ENCODE assay signal across 1 cellular context in the genomic region with DNA sequence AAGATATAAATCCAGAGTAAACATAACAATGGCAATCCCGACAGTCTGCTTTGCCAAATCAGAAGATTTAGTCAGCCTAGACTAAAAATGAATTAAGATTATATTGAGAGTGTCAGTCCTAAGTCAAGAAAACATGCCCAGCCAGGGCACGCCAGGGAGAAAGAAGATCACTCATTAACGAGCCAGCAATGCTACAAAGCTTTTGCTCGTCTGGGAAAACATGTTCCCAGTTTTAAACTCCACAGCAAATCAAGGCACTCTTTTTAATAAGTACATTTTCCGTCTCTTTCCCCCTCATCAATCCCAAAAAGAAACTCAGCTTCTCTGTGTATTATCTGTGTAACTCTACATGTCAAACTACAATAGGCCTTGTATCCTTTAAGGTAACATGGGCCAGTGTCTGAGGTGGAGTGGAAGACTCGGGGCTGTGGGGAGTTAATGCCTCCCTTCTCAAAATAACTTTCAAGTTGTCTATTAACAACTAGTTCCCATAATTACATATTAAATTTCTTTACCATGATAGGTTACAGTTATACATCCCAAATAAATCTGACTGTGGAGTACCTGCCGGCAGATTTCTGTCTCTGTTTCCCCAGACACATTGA.
TF ChIP-seq lines count a peak whose summit lies in the region.

No MANE protein-coding gene starts in this region.

TF ChIP-seq in GM23338, 12 proteins besides CTCF, POLR2A, EP300 and RAD21 (continued from another document):
- TF ChIP-seq, protein P1, sequence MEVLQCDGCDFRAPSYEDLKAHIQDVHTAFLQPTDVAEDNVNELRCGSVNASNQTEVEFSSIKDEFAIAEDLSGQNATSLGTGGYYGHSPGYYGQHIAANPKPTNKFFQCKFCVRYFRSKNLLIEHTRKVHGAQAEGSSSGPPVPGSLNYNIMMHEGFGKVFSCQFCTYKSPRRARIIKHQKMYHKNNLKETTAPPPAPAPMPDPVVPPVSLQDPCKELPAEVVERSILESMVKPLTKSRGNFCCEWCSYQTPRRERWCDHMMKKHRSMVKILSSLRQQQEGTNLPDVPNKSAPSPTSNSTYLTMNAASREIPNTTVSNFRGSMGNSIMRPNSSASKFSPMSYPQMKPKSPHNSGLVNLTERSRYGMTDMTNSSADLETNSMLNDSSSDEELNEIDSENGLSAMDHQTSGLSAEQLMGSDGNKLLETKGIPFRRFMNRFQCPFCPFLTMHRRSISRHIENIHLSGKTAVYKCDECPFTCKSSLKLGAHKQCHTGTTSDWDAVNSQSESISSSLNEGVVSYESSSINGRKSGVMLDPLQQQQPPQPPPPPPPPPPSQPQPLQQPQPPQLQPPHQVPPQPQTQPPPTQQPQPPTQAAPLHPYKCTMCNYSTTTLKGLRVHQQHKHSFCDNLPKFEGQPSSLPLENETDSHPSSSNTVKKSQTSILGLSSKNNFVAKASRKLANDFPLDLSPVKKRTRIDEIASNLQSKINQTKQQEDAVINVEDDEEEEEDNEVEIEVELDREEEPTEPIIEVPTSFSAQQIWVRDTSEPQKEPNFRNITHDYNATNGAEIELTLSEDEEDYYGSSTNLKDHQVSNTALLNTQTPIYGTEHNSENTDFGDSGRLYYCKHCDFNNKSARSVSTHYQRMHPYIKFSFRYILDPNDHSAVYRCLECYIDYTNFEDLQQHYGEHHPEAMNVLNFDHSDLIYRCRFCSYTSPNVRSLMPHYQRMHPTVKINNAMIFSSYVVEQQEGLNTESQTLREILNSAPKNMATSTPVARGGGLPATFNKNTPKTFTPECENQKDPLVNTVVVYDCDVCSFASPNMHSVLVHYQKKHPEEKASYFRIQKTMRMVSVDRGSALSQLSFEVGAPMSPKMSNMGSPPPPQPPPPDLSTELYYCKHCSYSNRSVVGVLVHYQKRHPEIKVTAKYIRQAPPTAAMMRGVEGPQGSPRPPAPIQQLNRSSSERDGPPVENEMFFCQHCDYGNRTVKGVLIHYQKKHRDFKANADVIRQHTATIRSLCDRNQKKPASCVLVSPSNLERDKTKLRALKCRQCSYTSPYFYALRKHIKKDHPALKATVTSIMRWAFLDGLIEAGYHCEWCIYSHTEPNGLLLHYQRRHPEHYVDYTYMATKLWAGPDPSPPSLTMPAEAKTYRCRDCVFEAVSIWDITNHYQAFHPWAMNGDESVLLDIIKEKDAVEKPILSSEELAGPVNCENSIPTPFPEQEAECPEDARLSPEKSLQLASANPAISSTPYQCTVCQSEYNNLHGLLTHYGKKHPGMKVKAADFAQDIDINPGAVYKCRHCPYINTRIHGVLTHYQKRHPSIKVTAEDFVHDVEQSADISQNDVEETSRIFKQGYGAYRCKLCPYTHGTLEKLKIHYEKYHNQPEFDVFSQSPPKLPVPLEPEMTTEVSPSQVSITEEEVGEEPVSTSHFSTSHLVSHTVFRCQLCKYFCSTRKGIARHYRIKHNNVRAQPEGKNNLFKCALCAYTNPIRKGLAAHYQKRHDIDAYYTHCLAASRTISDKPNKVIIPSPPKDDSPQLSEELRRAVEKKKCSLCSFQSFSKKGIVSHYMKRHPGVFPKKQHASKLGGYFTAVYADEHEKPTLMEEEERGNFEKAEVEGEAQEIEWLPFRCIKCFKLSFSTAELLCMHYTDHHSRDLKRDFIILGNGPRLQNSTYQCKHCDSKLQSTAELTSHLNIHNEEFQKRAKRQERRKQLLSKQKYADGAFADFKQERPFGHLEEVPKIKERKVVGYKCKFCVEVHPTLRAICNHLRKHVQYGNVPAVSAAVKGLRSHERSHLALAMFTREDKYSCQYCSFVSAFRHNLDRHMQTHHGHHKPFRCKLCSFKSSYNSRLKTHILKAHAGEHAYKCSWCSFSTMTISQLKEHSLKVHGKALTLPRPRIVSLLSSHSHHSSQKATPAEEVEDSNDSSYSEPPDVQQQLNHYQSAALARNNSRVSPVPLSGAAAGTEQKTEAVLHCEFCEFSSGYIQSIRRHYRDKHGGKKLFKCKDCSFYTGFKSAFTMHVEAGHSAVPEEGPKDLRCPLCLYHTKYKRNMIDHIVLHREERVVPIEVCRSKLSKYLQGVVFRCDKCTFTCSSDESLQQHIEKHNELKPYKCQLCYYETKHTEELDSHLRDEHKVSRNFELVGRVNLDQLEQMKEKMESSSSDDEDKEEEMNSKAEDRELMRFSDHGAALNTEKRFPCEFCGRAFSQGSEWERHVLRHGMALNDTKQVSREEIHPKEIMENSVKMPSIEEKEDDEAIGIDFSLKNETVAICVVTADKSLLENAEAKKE (CRISPR knock-in tag; IDR thresholded peaks at IDR 0.05): no peak
- TF ChIP-seq ETS1 (IDR thresholded peaks at IDR 0.05): no peak
- no peak for TF ChIP-seq CREB1 (CRISPR knock-in tag; IDR thresholded peaks at IDR 0.05; ENCODE audit: low read depth)
- TF ChIP-seq ZNF331 (CRISPR knock-in tag; IDR thresholded peaks at IDR 0.05; ENCODE audit: low read depth): no peak
- no peak for TF ChIP-seq REST (IDR thresholded peaks at IDR 0.05; ENCODE audit: unreplicated experiment)
- no peak for TF ChIP-seq NANOG (IDR thresholded peaks at IDR 0.05; ENCODE audit: borderline replicate concordance)
- TF ChIP-seq JUNB (IDR thresholded peaks at IDR 0.05; ENCODE audit: unreplicated experiment): no peak
- no peak for TF ChIP-seq ZNF114 (CRISPR knock-in tag; IDR thresholded peaks at IDR 0.05)
- no peak for TF ChIP-seq EZH2 (IDR thresholded peaks at IDR 0.05; ENCODE audit: low read depth, unreplicated experiment)
- TF ChIP-seq EZH2phosphoT487 (IDR thresholded peaks at IDR 0.05; ENCODE audit: unreplicated experiment): no peak
